Comparison of ENCODE assay signal across 17 cellular contexts in the genomic region with DNA sequence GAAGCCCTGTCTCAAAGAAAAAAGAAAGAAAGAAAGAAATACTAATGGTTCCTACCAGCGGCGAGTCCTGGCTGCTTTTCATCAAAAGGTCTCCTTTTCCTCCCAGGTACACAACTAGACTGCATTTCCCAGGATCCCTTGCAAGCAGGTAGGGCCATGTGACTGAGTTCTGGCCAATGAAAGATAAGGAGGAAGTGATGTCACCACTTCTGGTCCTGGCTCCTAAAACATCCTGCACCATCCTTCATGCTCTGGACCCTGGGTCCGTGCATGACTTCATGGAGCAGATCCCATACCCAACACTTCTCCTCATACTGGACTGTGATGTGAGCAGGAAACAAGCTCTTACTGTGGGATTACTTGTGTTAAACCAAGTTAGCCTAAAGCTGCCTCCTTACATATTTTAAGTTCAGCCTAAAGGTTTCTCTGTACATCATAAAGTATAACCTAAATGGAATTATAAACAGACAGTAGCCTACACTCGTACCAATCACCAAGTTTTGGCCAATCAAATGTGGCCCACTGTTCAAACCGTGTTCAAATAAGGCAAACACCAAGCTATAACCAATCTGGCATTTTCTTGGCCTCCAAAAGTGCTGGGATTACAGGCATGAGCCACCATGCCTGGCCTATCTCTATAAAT. TPM values are rescaled to one million over a fixed set of nuclear protein-coding genes. Genes with fewer than 3 reads are reported as not detected.
DNase-seq lines count a peak whose midpoint lies in the region; ATAC-seq and TF ChIP-seq lines count a peak whose summit lies in the region.
"Had no signal": no experiment of that assay in that cellular context is flagged by ENCODE, and none has a peak within 500 bp of the region (broad histone marks: within the 10 kb centered on the region; RNA-seq: fewer than 3 reads in every experiment).

No MANE protein-coding gene starts in this region.

- H3K4me1 Mint-ChIP-seq in neural progenitor cell = peaks cover 6% of the 10 kb centered on the region
- H3K4me1 Mint-ChIP-seq in naive thymus-derived CD4-positive, alpha-beta T cell = no peaks in the 10 kb centered on the region
- H3K4me1 Mint-ChIP-seq: central memory CD8-positive, alpha-beta T cell; memory B cell; neural crest cell had no signal

- CTCF ChIA-PET in naive thymus-derived CD4-positive, alpha-beta T cell (lab: Charles Lee) = no interaction called here

- H4K20me1 ChIP-seq in neural progenitor cell (ENCODE audit: low read depth) = no peaks in the 10 kb centered on the region

- peaks cover 1% of the 10 kb centered on the region for H3K36me3 Mint-ChIP-seq in neural progenitor cell
- peaks cover 0 to 3% (median 0%) of the 10 kb centered on the region in 5 donors for H3K36me3 Mint-ChIP-seq in naive thymus-derived CD4-positive, alpha-beta T cell
- H3K36me3 Mint-ChIP-seq: memory B cell had no signal

- no peak overlapping the region for H3K4me2 ChIP-seq in neural progenitor cell

- H3K9me3 Mint-ChIP-seq in neural progenitor cell = peaks cover 12% of the 10 kb centered on the region
- H3K9me3 Mint-ChIP-seq in naive thymus-derived CD4-positive, alpha-beta T cell = peaks cover 0 to 11% (median 4%) of the 10 kb centered on the region in 11 donors
- H3K9me3 Mint-ChIP-seq: central memory CD8-positive, alpha-beta T cell had no signal

- no peak overlapping the region for H3K9ac ChIP-seq in neural progenitor cell

- no peak overlapping the region for H3K4me3 ChIP-seq in neural progenitor cell
- no peak overlapping the region for H3K4me3 ChIP-seq in naive thymus-derived CD4-positive, alpha-beta T cell (ENCODE audit: low read length)
- H3K4me3 ChIP-seq: adrenal gland, thoracic aorta had no signal

- in situ Hi-C loops in SK-MEL-5 (cut with HindIII; ENCODE audit: low pct_unique_long_range_greater_than_20kb, low sequenced_read_pairs) = no loop called here

- H3K79me2 ChIP-seq in neural progenitor cell (ENCODE audit: low read depth) = no peaks in the 10 kb centered on the region

- no peak overlapping the region for H2AFZ ChIP-seq in neural progenitor cell (replicated peaks)

- no peaks in the 10 kb centered on the region for H3K36me3 ChIP-seq in neural progenitor cell
- H3K36me3 ChIP-seq in naive thymus-derived CD4-positive, alpha-beta T cell (ENCODE audit: control insufficient read depth in 2 of 3, insufficient read depth in 3 of 3, low read length in 3 of 3) = no peaks in the 10 kb centered on the region
- H3K36me3 ChIP-seq: adrenal gland, thoracic aorta had no signal

- peak overlapping the region; percentile 65 for H3K4me3 Mint-ChIP-seq in neural progenitor cell
- no peak overlapping the region for H3K4me3 Mint-ChIP-seq in naive thymus-derived CD4-positive, alpha-beta T cell
- H3K4me3 Mint-ChIP-seq: activated CD8-positive, alpha-beta T cell treated with anti-CD3 and anti-CD28 coated beads for 36 hours; central memory CD8-positive, alpha-beta T cell; memory B cell; neural crest cell had no signal

- peaks cover 12% of the 10 kb centered on the region for H3K27me3 Mint-ChIP-seq in neural progenitor cell (ENCODE audit: insufficient read depth, low read depth)
- H3K27me3 Mint-ChIP-seq in naive thymus-derived CD4-positive, alpha-beta T cell = peaks cover 0 to 16% (median 0%) of the 10 kb centered on the region in 5 donors

- H3K9me3 ChIP-seq in neural progenitor cell (ENCODE audit: low read depth) = no peaks in the 10 kb centered on the region
- H3K9me3 ChIP-seq in naive thymus-derived CD4-positive, alpha-beta T cell (ENCODE audit: control insufficient read depth in 2 of 3, low read length in 3 of 3) = no peaks in the 10 kb centered on the region
- H3K9me3 ChIP-seq: adrenal gland, thoracic aorta had no signal

- H3K4me1 ChIP-seq in neural progenitor cell = peaks cover 2% of the 10 kb centered on the region
- no peaks in the 10 kb centered on the region for H3K4me1 ChIP-seq in naive thymus-derived CD4-positive, alpha-beta T cell (ENCODE audit: control insufficient read depth in 2 of 2, insufficient read depth in 2 of 2, low read length in 2 of 2)
- H3K4me1 ChIP-seq: adrenal gland had no signal

- H3F3A ChIP-seq in neural progenitor cell (ENCODE audit: low read depth) = no peaks in the 10 kb centered on the region

- TF ChIP-seq CTCF in neural progenitor cell (IDR thresholded peaks at IDR 0.05) = no peak

- DNase-seq in NCI-H2227 (lab: John Stamatoyannopoulos, UW; ENCODE audit: unreplicated experiment) (peak; percentile 30), NCI-H2227 treated with DMSO at 0.1 percent for 48 hours (lab: John Stamatoyannopoulos, UW) (no peak), NAMALWA (ENCODE audit: low spot score) (peak; percentile 73), SK-MEL-5 (ENCODE audit: low read depth, low spot score) (peak; percentile 14), neural progenitor cell (ENCODE audit: low spot score) (no peak)
- DNase-seq in naive thymus-derived CD4-positive, alpha-beta T cell = no peak
- DNase-seq: activated CD8-positive, alpha-beta T cell treated with anti-CD3 and anti-CD28 coated beads for 36 hours; adrenal gland; NCI-H146; stimulated activated CD4-positive, alpha-beta T cell treated with anti-CD3 and anti-CD28 coated beads, Interleukin-1b, Interleukin-23, amount 100 ng/mL, for 48 hours had no signal

- no peak overlapping the region for H3K27ac Mint-ChIP-seq in neural progenitor cell
- H3K27ac Mint-ChIP-seq in naive thymus-derived CD4-positive, alpha-beta T cell = no peak overlapping the region
- H3K27ac Mint-ChIP-seq: activated CD8-positive, alpha-beta T cell treated with anti-CD3 and anti-CD28 coated beads for 36 hours; activated T-helper 2 cell treated with anti-CD3 and anti-CD28 coated beads, Interferon-gamma antibody, Interleukin-2, Interleukin-4, amounts not matched to agents 10 μg/mL and 5 μg/mL and 100 μg/mL, durations not matched to agents 14 hours and 24 hours and 36 hours; memory B cell had no signal

- no peaks in the 10 kb centered on the region for H3K27me3 ChIP-seq in neural progenitor cell
- H3K27me3 ChIP-seq in naive thymus-derived CD4-positive, alpha-beta T cell (ENCODE audit: control insufficient read depth in 2 of 2, insufficient read depth in 2 of 2, low read length in 2 of 2) = no peaks in the 10 kb centered on the region
- H3K27me3 ChIP-seq: adrenal gland had no signal

- H3K27ac ChIP-seq in neural progenitor cell = no peak overlapping the region
- no peak overlapping the region for H3K27ac ChIP-seq in naive thymus-derived CD4-positive, alpha-beta T cell (ENCODE audit: low read depth, low read length)
- H3K27ac ChIP-seq: adrenal gland, thoracic aorta had no signal

- ATAC-seq in naive thymus-derived CD4-positive, alpha-beta T cell = no peak
- ATAC-seq in HG02588 (IDR thresholded peaks at IDR 0.05; ENCODE audit: unreplicated experiment) (no peak), GM19397 (IDR thresholded peaks at IDR 0.05; ENCODE audit: unreplicated experiment) (no peak)
- ATAC-seq: activated CD8-positive, alpha-beta T cell treated with anti-CD3 and anti-CD28 coated beads for 36 hours had no signal

- POLR2A ChIA-PET in naive thymus-derived CD4-positive, alpha-beta T cell (lab: Charles Lee) = no interaction called here

- intact Hi-C loops in naive thymus-derived CD4-positive, alpha-beta T cell (cut with micrococcal nuclease) = no loop called here

RNA-seq across cellular contexts. Expression of gene FUBP3, which starts 30.2 kb away (rescaled TPM):
- total RNA-seq in SK-MEL-5 (2014; rRNA removed; shearing (Covaris generic)) = 58.2 and 61.0 TPM in 2 replicates
- 70.8 and 77.7 TPM in 2 replicates for polyA plus RNA-seq in SK-MEL-5 (2015; cell fraction: cytosol; rRNA removed)
- 141 and 273 TPM in 2 replicates for polyA plus RNA-seq in SK-MEL-5 (2015; cell fraction: nucleus; rRNA removed)
- total RNA-seq in neural progenitor cell (ENCODE audit: low replicate concordance) = 65.2 and 87.2 TPM in 2 replicates
- total RNA-seq in naive thymus-derived CD4-positive, alpha-beta T cell = 10 to 100 TPM; 34.3 to 49.6 (median 40.5) TPM
- 10 to 100 TPM; 30.0 to 37.3 TPM for polyA plus RNA-seq in naive thymus-derived CD4-positive, alpha-beta T cell

Comparison
In these comparisons a context has a peak if more than half of its experiments do, and no peak if none do; other contexts are left out.
1. DNase-seq: peak in NCI-H2227 (single experiment), NAMALWA (single experiment) and SK-MEL-5 (single experiment); none in NCI-H2227 treated with DMSO at 0.1 percent for 48 hours (single experiment), neural progenitor cell (single experiment) and naive thymus-derived CD4-positive, alpha-beta T cell (0 of 9).